17 cellular contexts compared by ENCODE assay signal in genomic region chr2:192126426-192126825, GRCh38.
"Had no signal": no experiment of that assay in that cellular context is flagged by ENCODE, and none has a peak within 500 bp of the region (broad histone marks: within the 10 kb centered on the region; RNA-seq: fewer than 3 reads in every experiment).

No MANE protein-coding gene starts in this region.

- H3K27me3 ChIP-seq: esophagus muscularis mucosa, transverse colon had no signal

- H3K4me1 Mint-ChIP-seq: activated naive CD8-positive, alpha-beta T cell treated with anti-CD3 and anti-CD28 coated beads, Interleukin-2, amount 10 ng/mL, durations not matched to agents 7 days and 5 days; neural crest cell; stimulated activated naive B cell treated with anti-CD40 and anti-IgM and Interleukin-4, amounts not matched to agents 10 μg/mL and 1 μg/mL and 100 μg/mL, for 72 hours; T-cell had no signal

- H3K27ac Mint-ChIP-seq: activated naive CD8-positive, alpha-beta T cell treated with anti-CD3 and anti-CD28 coated beads, Interleukin-2, amount 10 ng/mL, durations not matched to agents 7 days and 5 days; activated T-helper 1 cell treated with anti-CD3 and anti-CD28 coated beads, Interleukin-12 subunit alpha, Interleukin-12 subunit beta, Interleukin-2, Interleukin-4 antibody, amounts not matched to agents 30 ng/mL and 10 ng/mL and 1 ng/mL, durations not matched to agents 14 hours and 24 hours and 36 hours; stimulated activated naive B cell treated with anti-CD40 and anti-IgM and Interleukin-4, amounts not matched to agents 10 μg/mL and 1 μg/mL and 100 μg/mL, for 72 hours; T-cell had no signal

- H3K9me3 ChIP-seq: esophagus muscularis mucosa, lower lobe of right lung, transverse colon had no signal

- H3K36me3 ChIP-seq: esophagus muscularis mucosa, lower lobe of right lung, transverse colon had no signal

- H3K4me3 Mint-ChIP-seq: activated naive CD8-positive, alpha-beta T cell treated with anti-CD3 and anti-CD28 coated beads, Interleukin-2, amount 10 ng/mL, durations not matched to agents 7 days and 5 days; activated T-helper 1 cell treated with anti-CD3 and anti-CD28 coated beads, Interleukin-12 subunit alpha, Interleukin-12 subunit beta, Interleukin-2, Interleukin-4 antibody, amounts not matched to agents 30 ng/mL and 10 ng/mL and 1 ng/mL, durations not matched to agents 14 hours and 24 hours and 36 hours; neural crest cell; stimulated activated naive B cell treated with anti-CD40 and anti-IgM and Interleukin-4, amounts not matched to agents 10 μg/mL and 1 μg/mL and 100 μg/mL, for 72 hours; T-cell had no signal

- H3K9me3 Mint-ChIP-seq: activated naive CD8-positive, alpha-beta T cell treated with anti-CD3 and anti-CD28 coated beads, Interleukin-2, amount 10 ng/mL, durations not matched to agents 7 days and 5 days; activated T-helper 1 cell treated with anti-CD3 and anti-CD28 coated beads, Interleukin-12 subunit alpha, Interleukin-12 subunit beta, Interleukin-2, Interleukin-4 antibody, amounts not matched to agents 30 ng/mL and 10 ng/mL and 1 ng/mL, durations not matched to agents 14 hours and 24 hours and 36 hours; neural crest cell; stimulated activated naive B cell treated with anti-CD40 and anti-IgM and Interleukin-4, amounts not matched to agents 10 μg/mL and 1 μg/mL and 100 μg/mL, for 72 hours; T-cell had no signal

- H3K4me3 ChIP-seq: esophagus muscularis mucosa, lower lobe of right lung, transverse colon had no signal

- DNase-seq: activated CD4-positive, CD25-positive, alpha-beta regulatory T cell treated with anti-CD3 and anti-CD28 coated beads, Interleukin-2, amount 50 U/mL, for 72 hours; activated naive CD4-positive, alpha-beta T cell; activated naive CD8-positive, alpha-beta T cell treated with anti-CD3 and anti-CD28 coated beads, Interleukin-2, amount 10 ng/mL, durations not matched to agents 7 days and 5 days; aorta; glutamatergic neuron; hypothalamus; left colon; lower lobe of right lung; midbrain; stimulated activated CD4-positive, alpha-beta T cell treated with anti-CD3 and anti-CD28 coated beads, Interleukin-4, amount 100 ng/mL, for 1 hour; stimulated activated naive B cell treated with anti-CD40 and anti-IgM and Interleukin-4, amounts not matched to agents 10 μg/mL and 1 μg/mL and 100 μg/mL, for 72 hours; T-cell; T-helper 9 cell; transverse colon had no signal

- H3K27ac ChIP-seq: lower lobe of right lung, transverse colon had no signal

- H3K36me3 Mint-ChIP-seq: activated naive CD8-positive, alpha-beta T cell treated with anti-CD3 and anti-CD28 coated beads, Interleukin-2, amount 10 ng/mL, durations not matched to agents 7 days and 5 days; stimulated activated naive B cell treated with anti-CD40 and anti-IgM and Interleukin-4, amounts not matched to agents 10 μg/mL and 1 μg/mL and 100 μg/mL, for 72 hours; T-cell had no signal
